26 cellular contexts compared by ENCODE assay signal in genomic region chr5:137085206-137085605, GRCh38.
"Had no signal": no experiment of that assay in that cellular context is flagged by ENCODE, and none has a peak within 500 bp of the region (broad histone marks: within the 10 kb centered on the region; RNA-seq: fewer than 3 reads in every experiment).

No MANE protein-coding gene starts in this region.

- H3K36me3 ChIP-seq: left lung, lower lobe of right lung, ovary, right atrium auricular region, right lobe of liver, stomach, thoracic aorta, tibial artery, upper lobe of right lung had no signal

- DNase-seq: immature natural killer cell; kidney; left colon; left lung; lower lobe of right lung; mammary epithelial cell; mesenchymal stem cell; naive B cell; natural killer cell; nephron progenitor cell; ovary; right lobe of liver; stimulated activated CD4-positive, alpha-beta T cell treated with anti-CD3 and anti-CD28 coated beads, Interleukin-12 subunit alpha, Interleukin-12 subunit beta, amount 100 ng/mL, for 4 hours; stimulated activated CD4-positive, alpha-beta T cell treated with anti-CD3 and anti-CD28 coated beads, Interleukin-15, amount 100 ng/mL, for 24 hours; stimulated activated CD4-positive, alpha-beta T cell treated with anti-CD3 and anti-CD28 coated beads, Interleukin-2, amount 100 ng/mL, for 24 hours; stimulated activated CD4-positive, alpha-beta T cell treated with anti-CD3 and anti-CD28 coated beads, Interleukin-4, amount 100 ng/mL, for 1 hour; stimulated activated naive B cell treated with anti-CD40 and anti-IgM and Interleukin-4, amounts not matched to agents 10 μg/mL and 1 μg/mL and 100 μg/mL, for 72 hours; stimulated activated naive CD8-positive, alpha-beta T cell treated with anti-CD3 and anti-CD28 coated beads, Interleukin-15, Interleukin-2, amounts not matched to agents 100 U/mL and 50 U/mL, for 24 hours; stomach; tibial artery; upper lobe of right lung had no signal

- H3K4me1 Mint-ChIP-seq: immature natural killer cell; naive B cell; natural killer cell; stimulated activated naive B cell treated with anti-CD40 and anti-IgM and Interleukin-4, amounts not matched to agents 10 μg/mL and 1 μg/mL and 100 μg/mL, for 72 hours had no signal

- ATAC-seq: left colon; left lung; lower lobe of right lung; natural killer cell; right lobe of liver; stimulated activated naive B cell treated with anti-CD40 and anti-IgM and Interleukin-4, amounts not matched to agents 10 μg/mL and 1 μg/mL and 100 μg/mL, for 72 hours; stimulated activated naive CD8-positive, alpha-beta T cell treated with anti-CD3 and anti-CD28 coated beads, Interleukin-15, Interleukin-2, amounts not matched to agents 100 U/mL and 50 U/mL, for 24 hours; upper lobe of right lung had no signal

- H3K27me3 ChIP-seq: ovary, right atrium auricular region, right lobe of liver, tibial artery, upper lobe of right lung had no signal

- H3K27me3 Mint-ChIP-seq: stimulated activated naive B cell treated with anti-CD40 and anti-IgM and Interleukin-4, amounts not matched to agents 10 μg/mL and 1 μg/mL and 100 μg/mL, for 72 hours had no signal

- H3K4me1 ChIP-seq: left lung, lower lobe of right lung, right atrium auricular region, right lobe of liver, stomach, tibial artery, upper lobe of right lung had no signal

- H3K9me3 ChIP-seq: left lung, lower lobe of right lung, ovary, right atrium auricular region, right lobe of liver, stomach, thoracic aorta, tibial artery, upper lobe of right lung had no signal

- H3K27ac ChIP-seq: left lung, lower lobe of right lung, ovary, right atrium auricular region, right lobe of liver, skin epidermis, stomach, thoracic aorta, tibial artery, upper lobe of right lung had no signal

- H3K9me3 Mint-ChIP-seq: immature natural killer cell; mesothelial cell of epicardium; naive B cell; natural killer cell; nephron progenitor cell; stimulated activated naive B cell treated with anti-CD40 and anti-IgM and Interleukin-4, amounts not matched to agents 10 μg/mL and 1 μg/mL and 100 μg/mL, for 72 hours had no signal

- H3K4me3 Mint-ChIP-seq: immature natural killer cell; mesothelial cell of epicardium; naive B cell; natural killer cell; nephron progenitor cell; stimulated activated naive B cell treated with anti-CD40 and anti-IgM and Interleukin-4, amounts not matched to agents 10 μg/mL and 1 μg/mL and 100 μg/mL, for 72 hours had no signal

- H3K27ac Mint-ChIP-seq: immature natural killer cell; mesothelial cell of epicardium; naive B cell; natural killer cell; nephron progenitor cell; progenitor cell of endocrine pancreas; stimulated activated naive B cell treated with anti-CD40 and anti-IgM and Interleukin-4, amounts not matched to agents 10 μg/mL and 1 μg/mL and 100 μg/mL, for 72 hours had no signal

- H3K36me3 Mint-ChIP-seq: immature natural killer cell; mesothelial cell of epicardium; naive B cell; natural killer cell; stimulated activated naive B cell treated with anti-CD40 and anti-IgM and Interleukin-4, amounts not matched to agents 10 μg/mL and 1 μg/mL and 100 μg/mL, for 72 hours had no signal

- H3K4me3 ChIP-seq: left lung, lower lobe of right lung, ovary, right atrium auricular region, right lobe of liver, skin epidermis, stomach, thoracic aorta, tibial artery, upper lobe of right lung had no signal
